In genomic region chr7:66628361-66629221, GRCh38 we compare ENCODE assay signal across 8 cellular contexts. TPM values are rescaled to one million over a fixed set of nuclear protein-coding genes. Genes with fewer than 3 reads are reported as not detected.
A peak's percentile ranks its signal among the peaks of the same experiment; 100 is the strongest.
DNase-seq lines count a peak whose midpoint lies in the region; ATAC-seq and TF ChIP-seq lines count a peak whose summit lies in the region.

KCTD7 (plus strand) TSS chr7:66628881; CDS start chr7:66629065, 184 bp downstream.

- H3K27ac Mint-ChIP-seq in activated naive CD4-positive, alpha-beta T cell treated with anti-CD3 and anti-CD28 coated beads, Interleukin-2, amount 10 ng/mL, durations not matched to agents 7 days and 5 days, result peak within 1 kb of the TSS; percentile 88

- H3K4me1 ChIP-seq in gastroesophageal sphincter, result peaks cover 0 to 39% (median 0%) of the 10 kb centered on the region in 3 donors

- no peak for TF ChIP-seq CTCF in GM06990 (IDR thresholded peaks at IDR 0.05; ENCODE audit: insufficient read depth, low read length, poor library complexity, severe bottlenecking)
- TF ChIP-seq CTCF in NB4 (IDR thresholded peaks at IDR 0.05; ENCODE audit: low read depth, low read length), result no peak
- no peak for TF ChIP-seq CTCF in gastroesophageal sphincter (IDR thresholded peaks at IDR 0.05)

- DNase-seq in GM06990 (ENCODE audit: extremely low read depth, insufficient read length) (peak; percentile 98), NB4 (ENCODE audit: low read depth) (peak; percentile 100), SK-N-DZ (ENCODE audit: low spot score) (peak; percentile 96), non-pigmented ciliary epithelial cell (ENCODE audit: low read depth) (peak; percentile 86), substantia nigra (lab: John Stamatoyannopoulos, UW) (peak; percentile 90 to 100 (median 98))
- DNase-seq in activated naive CD4-positive, alpha-beta T cell treated with anti-CD3 and anti-CD28 coated beads, Interleukin-2, amount 10 ng/mL, durations not matched to agents 7 days and 5 days, result peak; percentile 96

- H3K4me3 Mint-ChIP-seq in activated naive CD4-positive, alpha-beta T cell treated with anti-CD3 and anti-CD28 coated beads, Interleukin-2, amount 10 ng/mL, durations not matched to agents 7 days and 5 days, result peak within 1 kb of the TSS; percentile 84

- peak; percentile 90 for ATAC-seq in HG02571 (IDR thresholded peaks at IDR 0.05; ENCODE audit: unreplicated experiment)
- peak; percentile 94 for ATAC-seq in gastroesophageal sphincter

- no peaks in the 10 kb centered on the region for H3K9me3 Mint-ChIP-seq in activated naive CD4-positive, alpha-beta T cell treated with anti-CD3 and anti-CD28 coated beads, Interleukin-2, amount 10 ng/mL, durations not matched to agents 7 days and 5 days

- peaks cover 26% of the 10 kb centered on the region for H3K27me3 Mint-ChIP-seq in activated naive CD4-positive, alpha-beta T cell treated with anti-CD3 and anti-CD28 coated beads, Interleukin-2, amount 10 ng/mL, durations not matched to agents 7 days and 5 days

- peaks cover 2% of the 10 kb centered on the region; the same call in 1 of the 2 replicates for H3K36me3 ChIP-seq in GM06990 (ENCODE audit: control insufficient read depth, insufficient read depth, low read length)
- peaks cover 0 to 6% of the 10 kb centered on the region in 2 donors for H3K36me3 ChIP-seq in gastroesophageal sphincter

- TF ChIP-seq POLR2A in NB4 (IDR thresholded peaks at IDR 0.05; ENCODE audit: extremely low read depth, insufficient read length) (peak; percentile 99), gastroesophageal sphincter (IDR thresholded peaks at IDR 0.05) (peak; percentile 97 to 99)

- 0% methylated on average over 1 of the region's 93 CpGs; no CpG with 5 or more reads in 1 of the 2 donors for WGBS in gastroesophageal sphincter (ENCODE audit: low coverage in 1 of 2), 2 donors

- no peaks in the 10 kb centered on the region for H3K9me3 ChIP-seq in gastroesophageal sphincter

- H3K4me3 ChIP-seq in GM06990 (replicated peaks; ENCODE audit: low read depth, low read length), result peak within 1 kb of the TSS; percentile 89
- peak within 1 kb of the TSS; percentile 78 for H3K4me3 ChIP-seq in NB4 (ENCODE audit: low read depth, low read length)
- peak within 1 kb of the TSS; percentile 41 to 94 for H3K4me3 ChIP-seq in gastroesophageal sphincter

- H3K27me3 ChIP-seq in GM06990 (replicated peaks; ENCODE audit: control insufficient read depth, insufficient read depth, low read length) (no peaks in the 10 kb centered on the region), gastroesophageal sphincter (no peaks in the 10 kb centered on the region)

- peaks cover 24% of the 10 kb centered on the region for H3K36me3 Mint-ChIP-seq in activated naive CD4-positive, alpha-beta T cell treated with anti-CD3 and anti-CD28 coated beads, Interleukin-2, amount 10 ng/mL, durations not matched to agents 7 days and 5 days

- H3K27ac ChIP-seq in gastroesophageal sphincter (peak within 1 kb of the TSS; percentile 97 to 99 (median 98)), substantia nigra (ENCODE audit: low read depth, low read length, poor library complexity, severe bottlenecking) (peak within 1 kb of the TSS; percentile 97)

- H3K4me1 Mint-ChIP-seq in activated naive CD4-positive, alpha-beta T cell treated with anti-CD3 and anti-CD28 coated beads, Interleukin-2, amount 10 ng/mL, durations not matched to agents 7 days and 5 days, result peaks cover 52% of the 10 kb centered on the region

- TF ChIP-seq EP300 in gastroesophageal sphincter (IDR thresholded peaks at IDR 0.05), result no peak

- CTCF ChIA-PET in activated naive CD4-positive, alpha-beta T cell treated with anti-CD3 and anti-CD28 coated beads, Interleukin-2, amount 10 ng/mL, durations not matched to agents 7 days and 5 days (lab: Charles Lee), result no interaction called here

RNA-seq across cellular contexts. Expression of gene KCTD7, which starts in this region (rescaled TPM):
- polyA plus RNA-seq in SK-N-DZ (2014; cell fraction: cytosol; rRNA removed), result 18.1 and 18.7 TPM in 2 replicates
- polyA plus RNA-seq in SK-N-DZ (2014; cell fraction: nucleus; rRNA removed), result 22.0 and 39.6 TPM in 2 replicates
- 10 to 100 TPM; 13.7 to 27.9 (median 18.3) TPM for total RNA-seq in gastroesophageal sphincter

Comparison
In these comparisons a context has a peak if more than half of its experiments do, and no peak if none do; other contexts are left out.
1. Peak in every context shown above with its lines: DNase-seq, ATAC-seq, H3K4me3 ChIP-seq and H3K27ac ChIP-seq.